2 cellular contexts compared by ENCODE assay signal in genomic region chr19:57606931-57607330, GRCh38.
TF ChIP-seq lines count a peak whose summit lies in the region.

No MANE protein-coding gene starts in this region.

TF ChIP-seq in A549, 52 proteins besides CTCF, POLR2A, EP300 and RAD21:
- TF ChIP-seq CBX2 (IDR thresholded peaks at IDR 0.05; ENCODE audit: borderline replicate concordance, low read depth) (no peak), SMC3 (IDR thresholded peaks at IDR 0.05) (no peak), PHF8 (IDR thresholded peaks at IDR 0.05; ENCODE audit: borderline replicate concordance, low read depth) (no peak), PBX3 (IDR thresholded peaks at IDR 0.05) (no peak), CHD4 (IDR thresholded peaks at IDR 0.05; ENCODE audit: borderline replicate concordance) (no peak), RNF2 (IDR thresholded peaks at IDR 0.05; ENCODE audit: borderline replicate concordance, low read depth) (no peak), MYC (IDR thresholded peaks at IDR 0.05; ENCODE audit: borderline replicate concordance, low read length) (no peak), POLR2AphosphoS2 (conservative IDR thresholded peaks at IDR 0.05; ENCODE audit: low read length) (no peak), HOXB5 (CRISPR knock-in tag; IDR thresholded peaks at IDR 0.05) (no peak), FOSB (CRISPR knock-in tag; IDR thresholded peaks at IDR 0.05) (no peak), NFE2L2 (conservative IDR thresholded peaks at IDR 0.05; ENCODE audit: low read length) (no peak), ATOH8 (CRISPR knock-in tag; IDR thresholded peaks at IDR 0.05; ENCODE audit: low read depth) (no peak), ZFP36 (IDR thresholded peaks at IDR 0.05; ENCODE audit: borderline replicate concordance, partially characterized antibody) (no peak), GATA3 (IDR thresholded peaks at IDR 0.05; ENCODE audit: borderline replicate concordance) (no peak), KDM1A (IDR thresholded peaks at IDR 0.05; ENCODE audit: low read depth) (no peak)
TF ChIP-seq in A549: peak in this region for 0.

TF ChIP-seq in IMR-90, 13 proteins besides CTCF, POLR2A, EP300 and RAD21:
- TF ChIP-seq ELK1 (IDR thresholded peaks at IDR 0.05; ENCODE audit: borderline replicate concordance, low read depth, low read length), result no peak
- no peak for TF ChIP-seq FOS (IDR thresholded peaks at IDR 0.05; ENCODE audit: low read depth, low read length)
- TF ChIP-seq CEBPB (IDR thresholded peaks at IDR 0.05; ENCODE audit: low read depth, low read length), result no peak
- TF ChIP-seq USF2 (IDR thresholded peaks at IDR 0.05; ENCODE audit: low read depth, low read length), result no peak
- no peak for TF ChIP-seq BHLHE40 (IDR thresholded peaks at IDR 0.05; ENCODE audit: low read depth, low read length)
- TF ChIP-seq CHD1 (IDR thresholded peaks at IDR 0.05; ENCODE audit: low read depth, low read length), result no peak
- no peak for TF ChIP-seq MAZ (IDR thresholded peaks at IDR 0.05; ENCODE audit: borderline replicate concordance, low read depth, low read length)
- TF ChIP-seq RFX5 (IDR thresholded peaks at IDR 0.05; ENCODE audit: low read depth, low read length), result no peak
- TF ChIP-seq MAFK (IDR thresholded peaks at IDR 0.05; ENCODE audit: low read depth, low read length), result no peak
- no peak for TF ChIP-seq SMC3 (IDR thresholded peaks at IDR 0.05; ENCODE audit: low read depth, low read length)
- TF ChIP-seq RCOR1 (IDR thresholded peaks at IDR 0.05; ENCODE audit: insufficient replicate concordance, low read length), result no peak
- no peak for TF ChIP-seq NFE2L2 (IDR thresholded peaks at IDR 0.05; ENCODE audit: low read depth, low read length)
- no peak for TF ChIP-seq MXI1 (IDR thresholded peaks at IDR 0.05; ENCODE audit: borderline replicate concordance, low read depth, low read length)
